ENCODE assay signal across 8 cellular contexts in genomic region chr12:7188557-7189397, GRCh38. TPM values are rescaled to one million over a fixed set of nuclear protein-coding genes. Genes with fewer than 3 reads are reported as not detected.
DNase-seq lines count a peak whose midpoint lies in the region; ATAC-seq and TF ChIP-seq lines count a peak whose summit lies in the region.

No MANE protein-coding gene starts in this region.

- H3K4me2 ChIP-seq in IMR-90 (ENCODE audit: low read depth, low read length) = peak overlapping the region; percentile 81

- peaks cover 7% of the 10 kb centered on the region for H3K4me1 ChIP-seq in IMR-90 (ENCODE audit: control insufficient read depth, insufficient read depth, low read length)

- H2BK20ac ChIP-seq in IMR-90 (ENCODE audit: low read depth, low read length) = peak overlapping the region; percentile 67

- peaks cover 4% of the 10 kb centered on the region for H3K36me3 ChIP-seq in IMR-90 (ENCODE audit: control insufficient read depth, insufficient read depth, low read length)

- H3K9ac ChIP-seq in IMR-90 (ENCODE audit: low read depth, low read length) = peak overlapping the region; percentile 87

- peak; percentile 29 for TF ChIP-seq POLR2A in IMR-90 (IDR thresholded peaks at IDR 0.05; ENCODE audit: low read depth, low read length)

- H3K4me3 ChIP-seq in IMR-90 (ENCODE audit: insufficient read depth, low read depth, low read length) = peak overlapping the region; percentile 69
- H3K4me3 ChIP-seq in fibroblast of villous mesenchyme (ENCODE audit: low read depth, low read length) = peak overlapping the region; percentile 71

- POLR2A ChIA-PET in IMR-90 (lab: Charles Lee; ENCODE audit: unreplicated experiment) = interaction anchor here (0.5 to 0.7 kb wide), 2 partner anchors 13 to 748 kb away, joined by 4 to 5 read pairs; no protein-coding TSS in a partner anchor

- intact Hi-C loops in IMR-90 (cut with micrococcal nuclease) = loop anchor here (1.0 kb wide), 2 partner anchors 46 to 128 kb away; partner anchors contain the start of gene C1S

- DNase-seq in Caki2 (ENCODE audit: low read depth) (peak; percentile 66), IMR-90 (peak; percentile 82), RKO (ENCODE audit: low spot score) (peak; percentile 99), fibroblast of villous mesenchyme (ENCODE audit: low read depth) (peak; percentile 67), nephron progenitor cell (peak; percentile 81)
- DNase-seq in activated effector memory CD4-positive, alpha-beta T cell treated with anti-CD3 and anti-CD28 coated beads, Interleukin-2, amount 50 U/mL, for 16 hours = peak; percentile 86
- DNase-seq in stimulated activated naive CD8-positive, alpha-beta T cell treated with anti-CD3 and anti-CD28 coated beads, Interleukin-15, amount 100 ng/mL, for 72 hours = peak; percentile 62 to 74

- peak; percentile 72 for TF ChIP-seq RAD21 in IMR-90 (IDR thresholded peaks at IDR 0.05; ENCODE audit: low read length)

- peak overlapping the region; percentile 60; the same call in 1 of the 2 replicates for H4K91ac ChIP-seq in IMR-90 (ENCODE audit: insufficient read depth, low read depth, low read length)

- H3K14ac ChIP-seq in IMR-90 (replicated peaks; ENCODE audit: low read depth, low read length) = peak overlapping the region; percentile 86

- H3K9me3 Mint-ChIP-seq in nephron progenitor cell = no peaks in the 10 kb centered on the region
- no peaks in the 10 kb centered on the region for H3K9me3 Mint-ChIP-seq in stimulated activated naive CD8-positive, alpha-beta T cell treated with anti-CD3 and anti-CD28 coated beads, Interleukin-15, amount 100 ng/mL, for 72 hours

- in situ Hi-C loops in Caki2 (cut with HindIII; ENCODE audit: low pct_unique_long_range_greater_than_20kb, low sequenced_read_pairs) = no loop called here
- in situ Hi-C loops in IMR-90 (cut with MboI; ENCODE audit: low sequenced_read_pairs) = no loop called here

- peak overlapping the region; percentile 96 for H2AFZ ChIP-seq in IMR-90 (replicated peaks; ENCODE audit: low read length, poor library complexity)

- no TSS peak for BruUV-seq in IMR-90 (replicated peaks; lab: Mats Ljungman, UMichigan)

- peak overlapping the region; percentile 41; the same call in 1 of the 2 replicates for H3K56ac ChIP-seq in IMR-90 (ENCODE audit: extremely low read depth, insufficient read depth, low read length)

- H3K4me3 Mint-ChIP-seq in nephron progenitor cell = peak overlapping the region; percentile 94
- peak overlapping the region; percentile 97 to 98 for H3K4me3 Mint-ChIP-seq in stimulated activated naive CD8-positive, alpha-beta T cell treated with anti-CD3 and anti-CD28 coated beads, Interleukin-15, amount 100 ng/mL, for 72 hours

- peak overlapping the region; percentile 61 for H3K18ac ChIP-seq in IMR-90 (ENCODE audit: low read depth, low read length)

- WGBS in IMR-90 (ENCODE audit: extremely low coverage in 2 of 2, insufficient read length in 1 of 2), 2 experiments = 14% methylated on average over 11 of the region's 21 CpGs; no CpG with 5 or more reads in 1 of the 2 experiments

- peak; percentile 73 for TF ChIP-seq CTCF in IMR-90 (conservative IDR thresholded peaks at IDR 0.05; ENCODE audit: low read depth, low read length)
- TF ChIP-seq CTCF in fibroblast of villous mesenchyme (IDR thresholded peaks at IDR 0.05; ENCODE audit: insufficient read depth, low read depth, low read length) = peak; percentile 69
- peak; percentile 57 for TF ChIP-seq CTCF in nephron progenitor cell (IDR thresholded peaks at IDR 0.05)

- no peaks in the 10 kb centered on the region for H3K27me3 ChIP-seq in IMR-90 (ENCODE audit: control insufficient read depth, insufficient read depth, low read length)

- 0 out of 2 replicates have a peak overlapping the region, but pooled peaks have one; percentile 3 for H2AK5ac ChIP-seq in IMR-90 (ENCODE audit: low read depth, low read length)

- peak overlapping the region; percentile 92 for H3K27ac Mint-ChIP-seq in nephron progenitor cell
- H3K27ac Mint-ChIP-seq in stimulated activated naive CD8-positive, alpha-beta T cell treated with anti-CD3 and anti-CD28 coated beads, Interleukin-15, amount 100 ng/mL, for 72 hours = peak overlapping the region; percentile 99

- peak overlapping the region; percentile 70 for H4K5ac ChIP-seq in IMR-90 (ENCODE audit: low read depth, low read length)

- dilution Hi-C loops in IMR-90 (cut with HindIII; ENCODE audit: low sequenced_read_pairs, unreplicated experiment) = no loop called here

- H3K4me1 Mint-ChIP-seq in nephron progenitor cell = peaks cover 50% of the 10 kb centered on the region
- peaks cover 47% of the 10 kb centered on the region for H3K4me1 Mint-ChIP-seq in stimulated activated naive CD8-positive, alpha-beta T cell treated with anti-CD3 and anti-CD28 coated beads, Interleukin-15, amount 100 ng/mL, for 72 hours

- peak overlapping the region; percentile 81 for H3K4ac ChIP-seq in IMR-90 (ENCODE audit: low read depth, low read length)

- H2AK9ac ChIP-seq in IMR-90 (replicated peaks; ENCODE audit: low read depth, low read length, poor library complexity) = peak overlapping the region; percentile 20

- peak overlapping the region; percentile 59 for H2BK5ac ChIP-seq in IMR-90 (ENCODE audit: low read depth, low read length, poor library complexity, severe bottlenecking)

- H4K20me1 ChIP-seq in IMR-90 (ENCODE audit: insufficient read depth, low read length) = no peaks in the 10 kb centered on the region

- peaks cover 22% of the 10 kb centered on the region for H3K36me3 Mint-ChIP-seq in nephron progenitor cell (ENCODE audit: low read depth)

- CTCF ChIA-PET in IMR-90 (lab: Yijun Ruan, JAX) = interaction anchor here (0.8 kb wide), 1 partner anchor 44 kb away, joined by 3 read pairs; no protein-coding TSS in a partner anchor

- H3K23ac ChIP-seq in IMR-90 (ENCODE audit: low read depth, low read length) = peak overlapping the region; percentile 93

- H3K27me3 Mint-ChIP-seq in nephron progenitor cell (ENCODE audit: low read depth, poor library complexity) = no peaks in the 10 kb centered on the region
- H3K27me3 Mint-ChIP-seq in stimulated activated naive CD8-positive, alpha-beta T cell treated with anti-CD3 and anti-CD28 coated beads, Interleukin-15, amount 100 ng/mL, for 72 hours = no peaks in the 10 kb centered on the region

- peak; percentile 35 for ATAC-seq in GM21515 (IDR thresholded peaks at IDR 0.05; ENCODE audit: unreplicated experiment)
- peak; percentile 58 for ATAC-seq in IMR-90 (ENCODE audit: low read depth)
- peak; percentile 70 for ATAC-seq in stimulated activated naive CD8-positive, alpha-beta T cell treated with anti-CD3 and anti-CD28 coated beads, Interleukin-15, amount 100 ng/mL, for 72 hours

- 0 out of 2 replicates have a peak, but pooled peaks cover 4% of the 10 kb centered on the region for H3K9me1 ChIP-seq in IMR-90 (ENCODE audit: insufficient read depth, low read length)

- H4K8ac ChIP-seq in IMR-90 (ENCODE audit: low read depth in 2 of 2, low read length in 2 of 2) = peak overlapping the region; percentile 49 to 89

- H3K27ac ChIP-seq in IMR-90 (ENCODE audit: insufficient read depth, low read length) = peak overlapping the region; percentile 76

- H2BK15ac ChIP-seq in IMR-90 (ENCODE audit: low read depth, low read length) = peak overlapping the region; percentile 19; the same call in 1 of the 3 replicates

- peak overlapping the region; percentile 65; the same call in 1 of the 2 replicates for H2BK120ac ChIP-seq in IMR-90 (ENCODE audit: low read depth, low read length)

- H3K9me3 ChIP-seq in IMR-90 (ENCODE audit: control insufficient read depth, insufficient read depth, low read length) = no peaks in the 10 kb centered on the region

- peaks cover 0 to 30% of the 10 kb centered on the region in 2 experiments; a peak in 2 of 4 replicates for H3K79me1 ChIP-seq in IMR-90 (ENCODE audit: low read depth in 1 of 2, low read length in 2 of 2)

TF ChIP-seq in IMR-90, 13 proteins besides CTCF, POLR2A, EP300 and RAD21:
- TF ChIP-seq RFX5 (IDR thresholded peaks at IDR 0.05; ENCODE audit: low read depth, low read length) = no peak
- TF ChIP-seq FOS (IDR thresholded peaks at IDR 0.05; ENCODE audit: low read depth, low read length) = peak; percentile 50
- peak; percentile 59 for TF ChIP-seq SMC3 (IDR thresholded peaks at IDR 0.05; ENCODE audit: low read depth, low read length)
- TF ChIP-seq MXI1 (IDR thresholded peaks at IDR 0.05; ENCODE audit: borderline replicate concordance, low read depth, low read length) = no peak
- TF ChIP-seq MAZ (IDR thresholded peaks at IDR 0.05; ENCODE audit: borderline replicate concordance, low read depth, low read length) = peak; percentile 41; the same call in 1 of the 2 replicates

RNA-seq across cellular contexts. Expression of gene PEX5, which starts 0.7 kb away (rescaled TPM):
- total RNA-seq in Caki2 (2014; rRNA removed; shearing (Covaris generic); ENCODE audit: low replicate concordance) = 31.9 and 45.3 TPM in 2 replicates
- total RNA-seq in IMR-90 (2012; rRNA removed) (18.3 and 18.6 TPM in 2 replicates), fibroblast of villous mesenchyme (25.9 and 30.3 TPM in 2 replicates)
- polyA plus RNA-seq in IMR-90 (2012; rRNA removed) = 13.6 and 14.4 TPM in 2 replicates
- 11.5 and 15.3 TPM in 2 replicates for polyA plus RNA-seq in IMR-90 (2012; cell fraction: cytosol; rRNA removed)
- 15.5 and 16.8 TPM in 2 replicates for polyA plus RNA-seq in IMR-90 (2012; cell fraction: nucleus; rRNA removed; ENCODE audit: low replicate concordance)

RNA-seq across cellular contexts. Expression of gene CLSTN3, which starts 58.6 kb away (rescaled TPM):
- total RNA-seq in Caki2 (2014; rRNA removed; shearing (Covaris generic); ENCODE audit: low replicate concordance) = 3.4 and 13.8 TPM in 2 replicates
- total RNA-seq in IMR-90 (2012; rRNA removed) (4.1 and 5.3 TPM in 2 replicates), fibroblast of villous mesenchyme (11.3 and 19.0 TPM in 2 replicates)
- polyA plus RNA-seq in IMR-90 (2012; rRNA removed) = 14.5 and 16.4 TPM in 2 replicates
- 18.2 and 22.0 TPM in 2 replicates for polyA plus RNA-seq in IMR-90 (2012; cell fraction: cytosol; rRNA removed)
- polyA plus RNA-seq in IMR-90 (2012; cell fraction: nucleus; rRNA removed; ENCODE audit: low replicate concordance) = 118 and 208 TPM in 2 replicates

Comparison
In these comparisons a context has a peak if more than half of its experiments do, and no peak if none do; other contexts are left out.
1. Peak in every context shown above with its lines: DNase-seq, ATAC-seq, H3K4me3 ChIP-seq and H3K27ac ChIP-seq.